In genomic region chr1:208030320-208031091, GRCh38 we compare ENCODE assay signal across 12 cellular contexts.
DNase-seq lines count a peak whose midpoint lies in the region; ATAC-seq and TF ChIP-seq lines count a peak whose summit lies in the region.
"Had no signal": no experiment of that assay in that cellular context is flagged by ENCODE, and none has a peak within 500 bp of the region (broad histone marks: within the 10 kb centered on the region; RNA-seq: fewer than 3 reads in every experiment).

No MANE protein-coding gene starts in this region.

- 87% methylated on average over 11 of the region's 11 CpGs for WGBS in hepatocyte (ENCODE audit: low lambda C conversion rate, missing lambda C conversion rate)

- H3K36me3 ChIP-seq in hepatocyte (replicated peaks; ENCODE audit: insufficient read depth, low read depth) (no peaks in the 10 kb centered on the region), skeletal muscle satellite cell (ENCODE audit: insufficient read depth, low read length) (peaks cover 88% of the 10 kb centered on the region)

- H3K27me3 ChIP-seq in hepatocyte (no peaks in the 10 kb centered on the region), skeletal muscle satellite cell (ENCODE audit: control insufficient read depth, insufficient read depth, low read length) (no peaks in the 10 kb centered on the region)

- DNase-seq in EH (ENCODE audit: low read depth) (peak; percentile 58), cardiac fibroblast (ENCODE audit: low read depth in 2 of 2) (peak; percentile 37 to 85), hepatocyte (ENCODE audit: low spot score) (no peak), Kasumi-1 (lab: John Stamatoyannopoulos, UW) (no peak), D341Med (ENCODE audit: low spot score) (no peak), kidney glomerular epithelial cell (lab: John Stamatoyannopoulos, UW) (no peak)
- DNase-seq: activated T-cell treated with anti-CD3 and anti-CD28 coated beads for 4 hours; CD8-positive, alpha-beta T cell; GOT3; OCI-M1 had no signal

- no peak overlapping the region for H2AFZ ChIP-seq in hepatocyte

- no peak overlapping the region for H3K4me3 ChIP-seq in cardiac fibroblast (replicated peaks in 1 of 2; ENCODE audit: low read depth in 2 of 2, low read length in 2 of 2)
- H3K4me3 ChIP-seq in hepatocyte = no peak overlapping the region
- H3K4me3 ChIP-seq in skeletal muscle satellite cell (ENCODE audit: low read length) = no peak overlapping the region

- H4K20me1 ChIP-seq in hepatocyte (ENCODE audit: insufficient read depth, poor library complexity, severe bottlenecking) = no peaks in the 10 kb centered on the region

- no peak overlapping the region for H3K4me2 ChIP-seq in hepatocyte
- H3K4me2 ChIP-seq in skeletal muscle satellite cell (ENCODE audit: low read length) = peak overlapping the region; percentile 64

- H3K9me3 ChIP-seq in hepatocyte (ENCODE audit: low read depth) (no peaks in the 10 kb centered on the region), skeletal muscle satellite cell (replicated peaks; ENCODE audit: low read length) (no peaks in the 10 kb centered on the region)

- H3K79me2 ChIP-seq in hepatocyte = no peaks in the 10 kb centered on the region

- peak overlapping the region; percentile 68 for H3K9ac ChIP-seq in skeletal muscle satellite cell (ENCODE audit: low read depth, low read length)

- no peaks in the 10 kb centered on the region for H3K9me2 ChIP-seq in hepatocyte (replicated peaks; ENCODE audit: insufficient read depth)

- TF ChIP-seq CTCF in cardiac fibroblast (IDR thresholded peaks at IDR 0.05; ENCODE audit: low read depth, low read length) (no peak), hepatocyte (IDR thresholded peaks at IDR 0.05; ENCODE audit: poor library complexity) (no peak)

- H3K4me1 ChIP-seq in hepatocyte (ENCODE audit: insufficient read depth) (peaks cover 11% of the 10 kb centered on the region), skeletal muscle satellite cell (ENCODE audit: control insufficient read depth, insufficient read depth, low read length) (peaks cover 38% of the 10 kb centered on the region)

- H3K27ac ChIP-seq in hepatocyte = peak overlapping the region; percentile 51

- no peak for ATAC-seq in HG03196 (IDR thresholded peaks at IDR 0.05; ENCODE audit: unreplicated experiment)
- ATAC-seq: CD8-positive, alpha-beta T cell had no signal

Comparison
In these comparisons a context has a peak if more than half of its experiments do, and no peak if none do; other contexts are left out.
1. DNase-seq: peak in EH (single experiment) and cardiac fibroblast (2 of 2); none in hepatocyte (single experiment), Kasumi-1 (0 of 2), D341Med (single experiment) and kidney glomerular epithelial cell (single experiment).